Comparison of ENCODE assay signal across 26 cellular contexts in the genomic region with DNA sequence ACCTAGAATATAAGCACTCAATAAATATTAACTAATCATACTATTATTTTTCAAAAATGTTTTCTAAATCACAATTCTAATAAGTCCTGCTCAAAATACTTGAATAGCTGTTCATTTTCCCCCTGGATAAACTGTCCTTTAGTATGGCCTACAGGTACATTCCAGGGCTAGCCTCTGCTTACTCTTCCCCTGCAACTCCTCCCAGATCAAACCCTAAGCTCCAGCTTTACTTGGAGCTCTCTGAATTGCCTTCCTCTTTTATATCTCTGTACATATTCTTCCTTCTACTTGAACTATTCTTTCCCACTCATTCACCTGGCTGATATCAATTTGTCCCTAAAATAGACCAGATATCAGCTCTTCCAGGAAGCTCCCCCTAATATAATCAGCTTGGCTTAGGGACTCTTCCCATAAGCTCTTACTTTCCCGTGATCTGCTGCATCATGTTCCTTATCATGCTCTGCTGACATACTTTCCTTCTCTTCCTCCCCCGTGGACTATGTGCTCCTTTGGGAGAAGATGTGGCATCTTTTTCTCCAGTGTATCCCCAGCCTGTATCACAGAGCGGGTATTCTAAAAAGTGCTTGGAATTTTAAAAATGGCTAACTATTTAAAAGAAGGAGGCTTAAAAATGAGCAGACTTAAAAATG.
"Had no signal": no experiment of that assay in that cellular context is flagged by ENCODE, and none has a peak within 500 bp of the region (broad histone marks: within the 10 kb centered on the region; RNA-seq: fewer than 3 reads in every experiment).

No MANE protein-coding gene starts in this region.

- H3K4me3 Mint-ChIP-seq: activated CD4-positive, alpha-beta memory T cell treated with anti-CD3 and anti-CD28 coated beads, Interleukin-2, amount 10 ng/mL, durations not matched to agents 7 days and 5 days; activated CD4-positive, alpha-beta T cell treated with anti-CD3 and anti-CD28 coated beads for 36 hours; activated naive CD8-positive, alpha-beta T cell treated with anti-CD3 and anti-CD28 coated beads, Interleukin-2, amount 50 U/mL, for 24 hours; activated T-cell treated with anti-CD3 and anti-CD28 coated beads, Interleukin-2, amount 50 U/mL, for 72 hours; brain; central memory CD8-positive, alpha-beta T cell; T-helper 1 cell treated with Interleukin-12 subunit alpha and Interleukin-12 subunit beta and Interleukin-4 antibody, amounts not matched to agents 30 μg/mL and 1 μg/mL, for 36 hours had no signal

- H3K4me1 Mint-ChIP-seq: brain; central memory CD8-positive, alpha-beta T cell had no signal

- DNase-seq: activated CD4-positive, alpha-beta memory T cell treated with anti-CD3 and anti-CD28 coated beads, Interleukin-2, amount 10 ng/mL, durations not matched to agents 7 days and 5 days; activated CD4-positive, alpha-beta T cell treated with anti-CD3 and anti-CD28 coated beads for 36 hours; activated CD4-positive, alpha-beta T cell treated with anti-CD3 and anti-CD28 coated beads, Interleukin-2, amount 50 U/mL, for 1 hour; activated CD8-positive, alpha-beta memory T cell treated with anti-CD3 and anti-CD28 coated beads, Interleukin-2, amount 50 U/mL, for 4 hours; activated naive CD8-positive, alpha-beta T cell treated with anti-CD3 and anti-CD28 coated beads, Interleukin-2, amount 50 U/mL, for 24 hours; activated T-cell treated with anti-CD3 and anti-CD28 coated beads, Interleukin-2, amount 50 U/mL, for 72 hours; amygdala; Karpas-422; NCI-H1105 treated with DMSO at 0.1 percent for 48 hours; NCI-H146; NCI-H187 treated with DMSO at 0.1 percent for 48 hours; NCI-H2081 treated with DMSO at 0.1 percent for 48 hours; NCI-H446; PC-3; SHP77; SW 1271; T1000 had no signal

- ATAC-seq: activated CD4-positive, alpha-beta T cell treated with anti-CD3 and anti-CD28 coated beads for 36 hours; activated T-cell treated with anti-CD3 and anti-CD28 coated beads, Interleukin-2, amount 50 U/mL, for 72 hours; PC-3; SK-N-SH treated with all-trans-retinoic acid at 6 μM for 48 hours had no signal

- H3K27ac ChIP-seq: SJSA1, WERI-Rb-1 had no signal

- H3K4me1 ChIP-seq: SJSA1 had no signal

- H3K9me3 Mint-ChIP-seq: activated CD4-positive, alpha-beta memory T cell treated with anti-CD3 and anti-CD28 coated beads, Interleukin-2, amount 10 ng/mL, durations not matched to agents 7 days and 5 days; activated naive CD4-positive, alpha-beta T cell treated with anti-CD3 and anti-CD28 coated beads, Interleukin-2, amount 50 U/mL, for 72 hours; activated naive CD8-positive, alpha-beta T cell treated with anti-CD3 and anti-CD28 coated beads, Interleukin-2, amount 50 U/mL, for 24 hours; activated T-cell treated with anti-CD3 and anti-CD28 coated beads, Interleukin-2, amount 50 U/mL, for 72 hours; central memory CD8-positive, alpha-beta T cell; T-helper 1 cell treated with Interleukin-12 subunit alpha and Interleukin-12 subunit beta and Interleukin-4 antibody, amounts not matched to agents 30 μg/mL and 1 μg/mL, for 36 hours had no signal

- H3K4me3 ChIP-seq: SJSA1 had no signal

- FAIRE-seq: astrocyte, RCC 7860 had no signal

- H3K36me3 ChIP-seq: SJSA1, WERI-Rb-1 had no signal

- H3K36me3 Mint-ChIP-seq: activated naive CD4-positive, alpha-beta T cell treated with anti-CD3 and anti-CD28 coated beads, Interleukin-2, amount 50 U/mL, for 72 hours; brain had no signal

- H3K9me3 ChIP-seq: SJSA1 had no signal

- H3K27ac Mint-ChIP-seq: activated CD4-positive, alpha-beta memory T cell treated with anti-CD3 and anti-CD28 coated beads, Interleukin-2, amount 10 ng/mL, durations not matched to agents 7 days and 5 days; activated CD4-positive, alpha-beta T cell treated with anti-CD3 and anti-CD28 coated beads for 36 hours; activated naive CD4-positive, alpha-beta T cell treated with anti-CD3 and anti-CD28 coated beads, Interleukin-2, amount 50 U/mL, for 72 hours; activated naive CD8-positive, alpha-beta T cell treated with anti-CD3 and anti-CD28 coated beads, Interleukin-2, amount 50 U/mL, for 24 hours; activated T-cell treated with anti-CD3 and anti-CD28 coated beads, Interleukin-2, amount 50 U/mL, for 72 hours; brain; T-helper 1 cell treated with Interleukin-12 subunit alpha and Interleukin-12 subunit beta and Interleukin-4 antibody, amounts not matched to agents 30 μg/mL and 1 μg/mL, for 36 hours had no signal
